ENCODE assay signal across 1 cellular context in genomic region chr9:35669331-35670145, GRCh38.
TF ChIP-seq lines count a peak whose summit lies in the region.

No MANE protein-coding gene starts in this region.

TF ChIP-seq in K562, 482 proteins besides CTCF, POLR2A, EP300 and RAD21:
- TF ChIP-seq CEBPG (CRISPR knock-in tag; IDR thresholded peaks at IDR 0.05) (no peak), CEBPG (tag; conservative IDR thresholded peaks at IDR 0.05 in 1 of 2, IDR thresholded peaks at IDR 0.05 in 1 of 2) (no peak), ZNF3 (CRISPR knock-in tag; IDR thresholded peaks at IDR 0.05) (no peak), SMARCE1 (IDR thresholded peaks at IDR 0.05) (no peak), STAT6 (CRISPR knock-in tag; IDR thresholded peaks at IDR 0.05) (no peak), ZNF644 (tag; IDR thresholded peaks at IDR 0.05; ENCODE audit: low read depth) (no peak), AFF4 (CRISPR knock-in tag; IDR thresholded peaks at IDR 0.05) (no peak), ZNF12 (CRISPR knock-in tag; IDR thresholded peaks at IDR 0.05) (no peak), DDX20 (tag; IDR thresholded peaks at IDR 0.05; ENCODE audit: low read depth) (no peak), ZBTB11 (CRISPR knock-in tag; IDR thresholded peaks at IDR 0.05) (no peak), RCOR1 (IDR thresholded peaks at IDR 0.05; ENCODE audit: borderline replicate concordance in 1 of 2, low read depth in 2 of 2, low read length in 2 of 2) (no peak), UBTF (IDR thresholded peaks at IDR 0.05; ENCODE audit: borderline replicate concordance in 1 of 2, low read depth in 2 of 2, low read length in 2 of 2) (no peak), FOXK2 (conservative IDR thresholded peaks at IDR 0.05 in 1 of 2, IDR thresholded peaks at IDR 0.05 in 1 of 2; ENCODE audit: low read depth in 2 of 2) (no peak), HMG20A (CRISPR knock-in tag; conservative IDR thresholded peaks at IDR 0.05) (no peak), PTRF (tag; IDR thresholded peaks at IDR 0.05) (no peak), ZNF586 (CRISPR knock-in tag; conservative IDR thresholded peaks at IDR 0.05) (no peak), ZNF551 (CRISPR knock-in tag; IDR thresholded peaks at IDR 0.05) (no peak), HDAC2 (IDR thresholded peaks at IDR 0.05) (no peak), ZBTB2 (IDR thresholded peaks at IDR 0.05) (no peak), ZC3H8 (IDR thresholded peaks at IDR 0.05) (no peak)
